In genomic region chr9:9855503-9856078, GRCh38 we compare ENCODE assay signal across 30 cellular contexts.
A peak's percentile ranks its signal among the peaks of the same experiment; 100 is the strongest.
DNase-seq lines count a peak whose midpoint lies in the region; ATAC-seq and TF ChIP-seq lines count a peak whose summit lies in the region.
"Had no signal": no experiment of that assay in that cellular context is flagged by ENCODE, and none has a peak within 500 bp of the region (broad histone marks: within the 10 kb centered on the region; RNA-seq: fewer than 3 reads in every experiment).

No MANE protein-coding gene starts in this region.

- no peak overlapping the region for H3K27ac ChIP-seq in H9 (ENCODE audit: insufficient read length, low read depth, low read length)
- no peak overlapping the region for H3K27ac ChIP-seq in mesenchymal stem cell (ENCODE audit: low read length, poor library complexity, severe bottlenecking)
- H3K27ac ChIP-seq: BLaER1 treated with 17β-estradiol and CSF1 and Interleukin-3, amounts not matched to agents 10 nM and 100 nM; body of pancreas; foreskin keratinocyte; heart right ventricle; left ventricle myocardium inferior; ovary; Peyer's patch; testis had no signal

- no peak overlapping the region for H3K56ac ChIP-seq in H9 (ENCODE audit: insufficient read length, low read depth, low read length)

- H2BK120ac ChIP-seq in H9 (ENCODE audit: low read depth, low read length, poor library complexity, severe bottlenecking) (no peak overlapping the region), mesenchymal stem cell (ENCODE audit: low read depth, low read length) (no peak overlapping the region)

- H2BK20ac ChIP-seq in H9 (ENCODE audit: low read depth, low read length, poor library complexity, severe bottlenecking): no peak overlapping the region

- H2AFZ ChIP-seq in H9 (ENCODE audit: low read length): no peak overlapping the region
- no peak overlapping the region for H2AFZ ChIP-seq in mesenchymal stem cell (ENCODE audit: low read depth, low read length)

- H3K4me1 Mint-ChIP-seq in H9 (no peaks in the 10 kb centered on the region), endothelial cell (ENCODE audit: unreplicated experiment) (no peaks in the 10 kb centered on the region)
- H3K4me1 Mint-ChIP-seq: activated CD4-positive, alpha-beta T cell treated with anti-CD3 and anti-CD28 coated beads for 36 hours; naive thymus-derived CD8-positive, alpha-beta T cell; T-helper 17 cell had no signal

- H4K20me1 ChIP-seq in H9 (ENCODE audit: control insufficient read depth, insufficient read depth, insufficient read length): no peaks in the 10 kb centered on the region
- H4K20me1 ChIP-seq: BLaER1 treated with 17β-estradiol and CSF1 and Interleukin-3, amounts not matched to agents 10 nM and 100 nM had no signal

- H3K27ac Mint-ChIP-seq in H9 (peak overlapping the region in 1 of 3 experiments; percentile 91; a peak in 2 of 7 replicates), endothelial cell (ENCODE audit: unreplicated experiment) (no peak overlapping the region)
- H3K27ac Mint-ChIP-seq: activated CD4-positive, alpha-beta T cell treated with anti-CD3 and anti-CD28 coated beads for 36 hours; HFFc6; naive thymus-derived CD8-positive, alpha-beta T cell; T-helper 17 cell had no signal

- no peak overlapping the region for H3T11ph ChIP-seq in H9 (ENCODE audit: low read length)

- H3K9me3 ChIP-seq in H9 (ENCODE audit: control insufficient read depth, low read depth, low read length): no peaks in the 10 kb centered on the region
- H3K9me3 ChIP-seq in mesenchymal stem cell (ENCODE audit: control insufficient read depth, low read length): no peaks in the 10 kb centered on the region
- H3K9me3 ChIP-seq: BLaER1 treated with 17β-estradiol and CSF1 and Interleukin-3, amounts not matched to agents 10 nM and 100 nM; body of pancreas; heart right ventricle; left ventricle myocardium inferior; ovary; Peyer's patch; testis had no signal

- H3K9ac ChIP-seq in H9 (ENCODE audit: extremely low read depth, insufficient read length, low read length): no peak overlapping the region
- no peak overlapping the region for H3K9ac ChIP-seq in mesenchymal stem cell (ENCODE audit: low read length)
- H3K9ac ChIP-seq: BLaER1 treated with 17β-estradiol and CSF1 and Interleukin-3, amounts not matched to agents 10 nM and 100 nM had no signal

- no peaks in the 10 kb centered on the region for H3K79me2 ChIP-seq in H9 (ENCODE audit: insufficient read depth, low read length)

- H3K4me3 ChIP-seq in mesenchymal stem cell (ENCODE audit: insufficient read depth in 1 of 2, low read depth in 1 of 2, low read length in 2 of 2): no peak overlapping the region
- H3K4me3 ChIP-seq: BLaER1 treated with 17β-estradiol and CSF1 and Interleukin-3, amounts not matched to agents 10 nM and 100 nM; body of pancreas; heart right ventricle; left ventricle myocardium inferior; ovary; Peyer's patch had no signal

- H3K14ac ChIP-seq in H9 (ENCODE audit: insufficient read depth, low read length): peak overlapping the region; percentile 75
- H3K14ac ChIP-seq in mesenchymal stem cell (ENCODE audit: low read length in 2 of 2): no peak overlapping the region

- no peaks in the 10 kb centered on the region for H3K79me1 ChIP-seq in H9 (ENCODE audit: insufficient read depth, low read depth, low read length, poor library complexity, severe bottlenecking)
- H3K79me1 ChIP-seq in mesenchymal stem cell (replicated peaks; ENCODE audit: low read length, poor library complexity, severe bottlenecking): no peaks in the 10 kb centered on the region

- DNase-seq in DMS153 treated with DMSO at 0.1 percent for 48 hours (lab: John Stamatoyannopoulos, UW; ENCODE audit: unreplicated experiment) (peak; percentile 24), H9 (peak; percentile 37), NCI-H69 (lab: John Stamatoyannopoulos, UW) (peak; percentile 84), mesenchymal stem cell (no peak), endothelial cell (ENCODE audit: low spot score) (no peak)
- DNase-seq: activated CD4-positive, alpha-beta T cell treated with anti-CD3 and anti-CD28 coated beads for 36 hours; activated gamma-delta T cell; activated T-cell treated with anti-CD3 and anti-CD28 coated beads, Interleukin-2, amount 50 U/mL, for 1 hour; body of pancreas; effector CD4-positive, alpha-beta T cell; foreskin keratinocyte; heart right ventricle; HFFc6; KG1; left ventricle myocardium inferior; midbrain; naive thymus-derived CD8-positive, alpha-beta T cell; NCI-H1694 treated with DMSO at 0.1 percent for 48 hours; NCI-H446; NK-92 treated with Interleukin-12 subunit alpha and Interleukin-12 subunit beta, amount 100 ng/mL, for 24 hours; ovary; Peyer's patch; stimulated activated CD4-positive, alpha-beta T cell treated with anti-CD3 and anti-CD28 coated beads, Interleukin-4, amount 100 ng/mL, for 1 hour; stimulated activated naive CD4-positive, alpha-beta T cell treated with Interleukin-2 at 50 U/mL for 16 hours; T-helper 17 cell; testis had no signal

- H4K5ac ChIP-seq in H9 (ENCODE audit: insufficient read length, low read depth, low read length): no peak overlapping the region

- no CpG with 5 or more reads among the region's 14 CpGs for WGBS in H9 (ENCODE audit: extremely low coverage, insufficient read length, low lambda C conversion rate)
- WGBS in mesenchymal stem cell: 52% methylated on average over 14 of the region's 14 CpGs

- H2BK15ac ChIP-seq in H9 (ENCODE audit: low read depth, low read length): no peak overlapping the region
- no peak overlapping the region for H2BK15ac ChIP-seq in mesenchymal stem cell (ENCODE audit: low read depth, poor library complexity, severe bottlenecking)

- H3K9me3 Mint-ChIP-seq in H9 (no peaks in the 10 kb centered on the region), endothelial cell (ENCODE audit: unreplicated experiment) (no peaks in the 10 kb centered on the region)

- H3K23ac ChIP-seq in H9 (ENCODE audit: insufficient read length, low read depth, low read length) (no peak overlapping the region), mesenchymal stem cell (ENCODE audit: low read length in 2 of 2) (no peak overlapping the region)

- H3K27me3 ChIP-seq in H9 (ENCODE audit: insufficient read depth, low read length) (no peaks in the 10 kb centered on the region), mesenchymal stem cell (ENCODE audit: control insufficient read depth in 1 of 2, insufficient read depth in 1 of 2, low read length in 2 of 2) (no peaks in the 10 kb centered on the region)
- H3K27me3 ChIP-seq: BLaER1 treated with 17β-estradiol and CSF1 and Interleukin-3, amounts not matched to agents 10 nM and 100 nM; body of pancreas; foreskin keratinocyte; heart right ventricle; ovary; Peyer's patch; testis had no signal

- H3K4me1 ChIP-seq in H9 (ENCODE audit: insufficient read depth, low read length): no peaks in the 10 kb centered on the region
- H3K4me1 ChIP-seq in mesenchymal stem cell (ENCODE audit: control insufficient read depth, insufficient read depth, low read depth, low read length): peaks cover 4% of the 10 kb centered on the region
- H3K4me1 ChIP-seq: body of pancreas, foreskin keratinocyte, heart right ventricle, left ventricle myocardium inferior, Peyer's patch, testis had no signal

- no peaks in the 10 kb centered on the region for H3K36me3 ChIP-seq in mesenchymal stem cell (ENCODE audit: control insufficient read depth in 1 of 2, insufficient read depth in 2 of 2, low read depth in 1 of 2, low read length in 2 of 2)
- H3K36me3 ChIP-seq: BLaER1 treated with 17β-estradiol and CSF1 and Interleukin-3, amounts not matched to agents 10 nM and 100 nM; heart right ventricle; left ventricle myocardium inferior; ovary; Peyer's patch had no signal

- no peaks in the 10 kb centered on the region for H3K23me2 ChIP-seq in H9 (ENCODE audit: insufficient read length, low read depth, low read length, poor library complexity, severe bottlenecking)

- H3K18ac ChIP-seq in H9 (ENCODE audit: insufficient read length, low read depth, low read length): no peak overlapping the region
- no peak overlapping the region for H3K18ac ChIP-seq in mesenchymal stem cell (ENCODE audit: low read depth in 1 of 2, low read length in 2 of 2)

- H4K91ac ChIP-seq in H9 (ENCODE audit: insufficient read length, low read depth, low read length): no peak overlapping the region
- peak overlapping the region; percentile 39 for H4K91ac ChIP-seq in mesenchymal stem cell (ENCODE audit: low read length)

- H2BK5ac ChIP-seq in H9 (ENCODE audit: insufficient read length, low read length) (no peak overlapping the region), mesenchymal stem cell (ENCODE audit: low read depth, low read length, poor library complexity, severe bottlenecking) (no peak overlapping the region)

- H3K27me3 Mint-ChIP-seq in H9 (ENCODE audit: low read depth) (no peaks in the 10 kb centered on the region), endothelial cell (ENCODE audit: unreplicated experiment) (no peaks in the 10 kb centered on the region)
- H3K27me3 Mint-ChIP-seq: activated CD4-positive, alpha-beta T cell treated with anti-CD3 and anti-CD28 coated beads for 36 hours; naive thymus-derived CD8-positive, alpha-beta T cell; T-helper 17 cell had no signal

- H2BK12ac ChIP-seq in H9 (ENCODE audit: insufficient read length, low read depth, low read length): no peak overlapping the region
- H2BK12ac ChIP-seq in mesenchymal stem cell (ENCODE audit: low read length in 2 of 2): no peak overlapping the region

- ATAC-seq in GM21381 (IDR thresholded peaks at IDR 0.05; ENCODE audit: unreplicated experiment) (no peak), HG03571 (IDR thresholded peaks at IDR 0.05; ENCODE audit: unreplicated experiment) (no peak), GM21723 (IDR thresholded peaks at IDR 0.05; ENCODE audit: unreplicated experiment) (no peak)
- ATAC-seq: activated CD4-positive, alpha-beta T cell treated with anti-CD3 and anti-CD28 coated beads for 36 hours; body of pancreas; foreskin keratinocyte; heart right ventricle; naive thymus-derived CD8-positive, alpha-beta T cell; T-helper 17 cell had no signal

- no peak overlapping the region for H3K4me2 ChIP-seq in H9 (ENCODE audit: insufficient read depth, insufficient read length, low read length)
- no peak overlapping the region for H3K4me2 ChIP-seq in mesenchymal stem cell (ENCODE audit: low read length, poor library complexity, severe bottlenecking)
- H3K4me2 ChIP-seq: BLaER1 treated with 17β-estradiol and CSF1 and Interleukin-3, amounts not matched to agents 10 nM and 100 nM had no signal

- no peaks in the 10 kb centered on the region for H3K36me3 Mint-ChIP-seq in H9 (ENCODE audit: insufficient read depth in 1 of 3, low read depth in 3 of 3)
- no peaks in the 10 kb centered on the region for H3K36me3 Mint-ChIP-seq in endothelial cell (ENCODE audit: low read depth, unreplicated experiment)
- H3K36me3 Mint-ChIP-seq: naive thymus-derived CD8-positive, alpha-beta T cell had no signal

- H2AK5ac ChIP-seq in H9 (ENCODE audit: insufficient read length, low read length) (no peak overlapping the region), mesenchymal stem cell (ENCODE audit: low read length, severe bottlenecking) (peak overlapping the region; percentile 51)

- H4K8ac ChIP-seq in H9 (replicated peaks; ENCODE audit: insufficient read length, low read depth, low read length): no peak overlapping the region
- H4K8ac ChIP-seq in mesenchymal stem cell (ENCODE audit: low read length): no peak overlapping the region

- no peak overlapping the region for H3K4me3 Mint-ChIP-seq in H9
- no peak overlapping the region for H3K4me3 Mint-ChIP-seq in endothelial cell (ENCODE audit: unreplicated experiment)
- H3K4me3 Mint-ChIP-seq: activated CD4-positive, alpha-beta T cell treated with anti-CD3 and anti-CD28 coated beads for 36 hours; HFFc6; naive thymus-derived CD8-positive, alpha-beta T cell; T-helper 17 cell had no signal

- H3K4ac ChIP-seq in H9 (ENCODE audit: low read depth, low read length) (no peak overlapping the region), mesenchymal stem cell (ENCODE audit: low read depth in 1 of 2, low read length in 2 of 2) (no peak overlapping the region)

- TF ChIP-seq CTCF in H9 (conservative IDR thresholded peaks at IDR 0.05): no peak
- no peak for TF ChIP-seq CTCF in endothelial cell (IDR thresholded peaks at IDR 0.05; ENCODE audit: unreplicated experiment)

Comparison
In these comparisons a context has a peak if more than half of its experiments do, and no peak if none do; other contexts are left out.
1. DNase-seq: peak in DMS153 treated with DMSO at 0.1 percent for 48 hours (single experiment), H9 (single experiment) and NCI-H69 (single experiment); none in mesenchymal stem cell (single experiment) and endothelial cell (single experiment).